ENCODE assay signal across 8 cellular contexts in genomic region chr11:10931761-10932700, GRCh38.
DNase-seq lines count a peak whose midpoint lies in the region; ATAC-seq and TF ChIP-seq lines count a peak whose summit lies in the region.

No MANE protein-coding gene starts in this region.

- intact Hi-C loops in dorsolateral prefrontal cortex (cut with DNase I), result loop anchor here (2.0 to 5.0 kb wide), 6 partner anchors 40 to 855 kb away; partner anchors contain the start of genes EIF4G2 (in 2 of the 2) and ZBED5 (in 1 of the 2)

- no peaks in the 10 kb centered on the region for H3K36me3 Mint-ChIP-seq in mesothelial cell of epicardium

- H3K27me3 ChIP-seq in dorsolateral prefrontal cortex, result no peaks in the 10 kb centered on the region

- H3K9me3 Mint-ChIP-seq in mesothelial cell of epicardium, result no peaks in the 10 kb centered on the region

- no peaks in the 10 kb centered on the region for H3K27me3 Mint-ChIP-seq in mesothelial cell of epicardium (ENCODE audit: low read depth)

- peaks cover 45% of the 10 kb centered on the region for H3K4me1 Mint-ChIP-seq in mesothelial cell of epicardium

- TF ChIP-seq CTCF in dorsolateral prefrontal cortex (IDR thresholded peaks at IDR 0.05 in 54 of 56, conservative IDR thresholded peaks at IDR 0.05 in 2 of 56; ENCODE audit: low read depth in 1 of 56, partially characterized antibody in 56 of 56) (no peak), mesothelial cell of epicardium (IDR thresholded peaks at IDR 0.05; ENCODE audit: unreplicated experiment) (no peak)

- H3K4me3 ChIP-seq in dorsolateral prefrontal cortex, result peak overlapping the region; percentile 48 to 86 (median 75)

- H3K4me3 Mint-ChIP-seq in mesothelial cell of epicardium, result peak overlapping the region; percentile 85

- DNase-seq in DMS114 treated with DMSO at 0.1 percent for 48 hours (lab: John Stamatoyannopoulos, UW; ENCODE audit: unreplicated experiment), result peak; percentile 38
- peak; percentile 49 for DNase-seq in NCI-H69 (lab: John Stamatoyannopoulos, UW)
- peak in 5 of 10 donors; percentile 46 to 73 (median 62) for DNase-seq in dorsolateral prefrontal cortex
- peak in 1 of 2 experiments; percentile 65 for DNase-seq in mesothelial cell of epicardium (ENCODE audit: low spot score in 2 of 2, unreplicated experiment in 2 of 2)
- DNase-seq in ureter (ENCODE audit: low spot score), result peak; percentile 46

- peak overlapping the region in 58 of 59 donors; percentile 58 to 98 (median 92) for H3K27ac ChIP-seq in dorsolateral prefrontal cortex

- ATAC-seq in GM18517 (IDR thresholded peaks at IDR 0.05; ENCODE audit: unreplicated experiment), result no peak
- no peak for ATAC-seq in HG03354 (IDR thresholded peaks at IDR 0.05; ENCODE audit: poor library complexity, severe bottlenecking, unreplicated experiment)
- no peak for ATAC-seq in GM21786 (IDR thresholded peaks at IDR 0.05; ENCODE audit: unreplicated experiment)

- peak overlapping the region; percentile 99 for H3K27ac Mint-ChIP-seq in mesothelial cell of epicardium
